ENCODE assay signal across 12 cellular contexts in the genomic region with DNA sequence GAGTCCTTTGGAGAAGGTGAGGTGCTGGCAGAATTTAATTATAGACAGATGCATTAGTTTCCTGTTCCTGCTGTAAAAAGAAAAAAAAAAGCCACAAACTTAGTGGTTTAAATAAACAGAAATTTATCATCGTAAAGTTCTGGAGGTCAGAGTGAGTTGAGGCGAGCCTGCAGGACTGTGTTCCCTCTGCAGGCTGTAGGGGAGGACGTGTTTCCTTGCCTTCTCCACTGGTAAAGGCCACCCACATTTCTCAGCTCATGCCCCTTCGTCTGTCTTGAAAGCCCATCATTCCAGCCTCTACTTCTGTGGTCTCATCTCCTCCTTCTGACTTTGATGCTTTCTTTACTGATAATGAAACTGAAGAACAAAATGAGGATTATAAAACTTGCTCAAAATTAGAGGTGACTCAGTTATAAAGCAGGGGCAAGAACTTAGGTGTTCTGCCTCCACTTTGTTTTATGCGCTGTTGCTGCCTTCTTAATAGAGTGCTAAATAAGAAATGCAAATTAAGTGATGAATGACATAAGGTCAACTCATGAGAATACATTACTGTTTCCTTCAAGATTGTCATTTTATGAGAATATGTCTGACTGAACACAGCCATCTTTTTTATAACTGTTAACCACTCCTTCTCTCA.
DNase-seq lines count a peak whose midpoint lies in the region; ATAC-seq and TF ChIP-seq lines count a peak whose summit lies in the region.
"Had no signal": no experiment of that assay in that cellular context is flagged by ENCODE, and none has a peak within 500 bp of the region (broad histone marks: within the 10 kb centered on the region; RNA-seq: fewer than 3 reads in every experiment).

No MANE protein-coding gene starts in this region.

- no peak overlapping the region for H3K14ac ChIP-seq in mesenchymal stem cell (ENCODE audit: low read length in 2 of 2)

- H2AK5ac ChIP-seq in mesenchymal stem cell (ENCODE audit: low read length, severe bottlenecking), result no peak overlapping the region

- no peak overlapping the region for H4K8ac ChIP-seq in mesenchymal stem cell (ENCODE audit: low read length)

- no peak overlapping the region for H4K91ac ChIP-seq in mesenchymal stem cell (ENCODE audit: low read length)

- peak; percentile 89 to 90 for ATAC-seq in activated T-cell treated with anti-CD3 and anti-CD28 coated beads, Interleukin-2, amount 50 U/mL, for 72 hours (replicated peaks in 1 of 2)

- H3K18ac ChIP-seq in mesenchymal stem cell (ENCODE audit: low read depth in 1 of 2, low read length in 2 of 2), result no peak overlapping the region

- H2AFZ ChIP-seq in mesenchymal stem cell (ENCODE audit: low read depth, low read length), result no peak overlapping the region

- H3K4me3 ChIP-seq in BLaER1 (no peak overlapping the region), HFF-Myc (replicated peaks; ENCODE audit: low read depth, low read length) (no peak overlapping the region), mesenchymal stem cell (ENCODE audit: insufficient read depth in 1 of 2, low read depth in 1 of 2, low read length in 2 of 2) (no peak overlapping the region), esophagus squamous epithelium (no peak overlapping the region)

- no peak overlapping the region for H2BK15ac ChIP-seq in mesenchymal stem cell (ENCODE audit: low read depth, poor library complexity, severe bottlenecking)

- WGBS in mesenchymal stem cell, result 25% methylated on average over 4 of the region's 5 CpGs
- WGBS in esophagus squamous epithelium, 2 donors, result 63 to 77% methylated on average over 5 of the region's 5 CpGs

- no peak overlapping the region for H3K23ac ChIP-seq in mesenchymal stem cell (ENCODE audit: low read length in 2 of 2)

- H3K4me3 Mint-ChIP-seq in activated T-cell treated with anti-CD3 and anti-CD28 coated beads, Interleukin-2, amount 50 U/mL, for 72 hours, result peak overlapping the region; percentile 49 to 51
- no peak overlapping the region for H3K4me3 Mint-ChIP-seq in chondrocyte (ENCODE audit: unreplicated experiment)
- H3K4me3 Mint-ChIP-seq: type B pancreatic cell had no signal

- H3K4me1 ChIP-seq in BLaER1 (peaks cover 22% of the 10 kb centered on the region), mesenchymal stem cell (ENCODE audit: control insufficient read depth, insufficient read depth, low read depth, low read length) (no peaks in the 10 kb centered on the region), esophagus squamous epithelium (no peaks in the 10 kb centered on the region)

- H3K27ac ChIP-seq in BLaER1 (no peak overlapping the region), mesenchymal stem cell (ENCODE audit: low read length, poor library complexity, severe bottlenecking) (no peak overlapping the region), esophagus squamous epithelium (no peak overlapping the region)

- no peak for TF ChIP-seq POLR2A in esophagus squamous epithelium (IDR thresholded peaks at IDR 0.05)

- H3K27ac Mint-ChIP-seq in activated T-cell treated with anti-CD3 and anti-CD28 coated beads, Interleukin-2, amount 50 U/mL, for 72 hours, result peak overlapping the region; percentile 80
- no peak overlapping the region for H3K27ac Mint-ChIP-seq in chondrocyte (ENCODE audit: unreplicated experiment)
- H3K27ac Mint-ChIP-seq: type B pancreatic cell had no signal

- peaks cover 43% of the 10 kb centered on the region for H3K4me1 Mint-ChIP-seq in activated T-cell treated with anti-CD3 and anti-CD28 coated beads, Interleukin-2, amount 50 U/mL, for 72 hours (ENCODE audit: low read depth)
- peaks cover 32% of the 10 kb centered on the region for H3K4me1 Mint-ChIP-seq in chondrocyte (ENCODE audit: low read depth)

- H2BK120ac ChIP-seq in mesenchymal stem cell (ENCODE audit: low read depth, low read length), result no peak overlapping the region

- no peaks in the 10 kb centered on the region for H3K9me3 ChIP-seq in BLaER1
- no peaks in the 10 kb centered on the region for H3K9me3 ChIP-seq in mesenchymal stem cell (ENCODE audit: control insufficient read depth, low read length)
- no peaks in the 10 kb centered on the region for H3K9me3 ChIP-seq in esophagus squamous epithelium

- TF ChIP-seq CTCF in HFF-Myc (IDR thresholded peaks at IDR 0.05; ENCODE audit: low read depth, low read length, missing control alignments) (peak; percentile 15), chondrocyte (IDR thresholded peaks at IDR 0.05) (no peak), esophagus squamous epithelium (IDR thresholded peaks at IDR 0.05) (no peak)

- H3K27me3 ChIP-seq in BLaER1, result no peaks in the 10 kb centered on the region
- no peaks in the 10 kb centered on the region for H3K27me3 ChIP-seq in mesenchymal stem cell (ENCODE audit: control insufficient read depth in 1 of 2, insufficient read depth in 1 of 2, low read length in 2 of 2)
- H3K27me3 ChIP-seq in esophagus squamous epithelium, result no peaks in the 10 kb centered on the region

- H3K9me3 Mint-ChIP-seq in activated T-cell treated with anti-CD3 and anti-CD28 coated beads, Interleukin-2, amount 50 U/mL, for 72 hours, result no peaks in the 10 kb centered on the region
- H3K9me3 Mint-ChIP-seq in chondrocyte (ENCODE audit: low read depth), result no peaks in the 10 kb centered on the region
- H3K9me3 Mint-ChIP-seq: type B pancreatic cell had no signal

- DNase-seq in HFF-Myc (ENCODE audit: extremely low read depth, low read depth), result peak; percentile 56
- DNase-seq in activated T-cell treated with anti-CD3 and anti-CD28 coated beads, Interleukin-2, amount 50 U/mL, for 72 hours, result peak; percentile 28 to 49
- DNase-seq in mesenchymal stem cell, result peak; percentile 45
- no peak for DNase-seq in medulla oblongata (ENCODE audit: extremely low spot score)
- no peak for DNase-seq in NCI-H2196 (lab: John Stamatoyannopoulos, UW; ENCODE audit: unreplicated experiment)
- no peak for DNase-seq in chondrocyte (ENCODE audit: low spot score)
- DNase-seq in esophagus squamous epithelium (lab: John Stamatoyannopoulos, UW), result no peak
- DNase-seq: DMS153, H7, NCI-H187 treated with DMSO at 0.1 percent for 48 hours had no signal

- peaks cover 3% of the 10 kb centered on the region for H3K79me1 ChIP-seq in mesenchymal stem cell (replicated peaks; ENCODE audit: low read length, poor library complexity, severe bottlenecking)

- peaks cover 15% of the 10 kb centered on the region for H4K20me1 ChIP-seq in BLaER1

- no peak overlapping the region for H3K9ac ChIP-seq in BLaER1
- no peak overlapping the region for H3K9ac ChIP-seq in mesenchymal stem cell (ENCODE audit: low read length)

- H3K36me3 Mint-ChIP-seq in activated T-cell treated with anti-CD3 and anti-CD28 coated beads, Interleukin-2, amount 50 U/mL, for 72 hours (ENCODE audit: insufficient read depth in 2 of 2), result peaks cover 0 to 2% of the 10 kb centered on the region in 2 donors
- peaks cover 1% of the 10 kb centered on the region for H3K36me3 Mint-ChIP-seq in chondrocyte (ENCODE audit: low read depth)
- H3K36me3 Mint-ChIP-seq: type B pancreatic cell had no signal

- H3K4me2 ChIP-seq in BLaER1 (peak overlapping the region; percentile 21; the same call in 1 of the 2 replicates), mesenchymal stem cell (ENCODE audit: low read length, poor library complexity, severe bottlenecking) (no peak overlapping the region)

- H3K4ac ChIP-seq in mesenchymal stem cell (ENCODE audit: low read depth in 1 of 2, low read length in 2 of 2), result no peak overlapping the region

- intact Hi-C loops in esophagus squamous epithelium (cut with DNase I), result loop anchor here (10.0 kb wide), 1 partner anchor 539 kb away; no protein-coding TSS in a partner anchor

- H3K36me3 ChIP-seq in BLaER1 (peaks cover 55% of the 10 kb centered on the region), mesenchymal stem cell (ENCODE audit: control insufficient read depth in 1 of 2, insufficient read depth in 2 of 2, low read depth in 1 of 2, low read length in 2 of 2) (no peaks in the 10 kb centered on the region), esophagus squamous epithelium (peaks cover 0 to 3% (median 0%) of the 10 kb centered on the region in 3 donors)

- H2BK12ac ChIP-seq in mesenchymal stem cell (ENCODE audit: low read length in 2 of 2), result no peak overlapping the region

- H3K27me3 Mint-ChIP-seq in activated T-cell treated with anti-CD3 and anti-CD28 coated beads, Interleukin-2, amount 50 U/mL, for 72 hours (ENCODE audit: low read depth), result no peaks in the 10 kb centered on the region
- no peaks in the 10 kb centered on the region for H3K27me3 Mint-ChIP-seq in chondrocyte (ENCODE audit: low read depth)
- H3K27me3 Mint-ChIP-seq: type B pancreatic cell had no signal

- H2BK5ac ChIP-seq in mesenchymal stem cell (ENCODE audit: low read depth, low read length, poor library complexity, severe bottlenecking), result no peak overlapping the region

Comparison
In these comparisons a context has a peak if more than half of its experiments do, and no peak if none do; other contexts are left out.
1. DNase-seq: peak in HFF-Myc (single experiment), activated T-cell treated with anti-CD3 and anti-CD28 coated beads, Interleukin-2, amount 50 U/mL, for 72 hours (2 of 2) and mesenchymal stem cell (single experiment); none in medulla oblongata (single experiment), NCI-H2196 (single experiment), chondrocyte (single experiment) and esophagus squamous epithelium (single experiment).